In genomic region chr6:160931378-160932343, GRCh38 we compare ENCODE assay signal across 8 cellular contexts. TPM values are rescaled to one million over a fixed set of nuclear protein-coding genes. Genes with fewer than 3 reads are reported as not detected.
A peak's percentile ranks its signal among the peaks of the same experiment; 100 is the strongest.
DNase-seq lines count a peak whose midpoint lies in the region; ATAC-seq and TF ChIP-seq lines count a peak whose summit lies in the region.

No MANE protein-coding gene starts in this region.

- no peaks in the 10 kb centered on the region for H3K9me3 ChIP-seq in iPS-18c (ENCODE audit: control insufficient read depth, insufficient read depth, low read length)

- DNase-seq in astrocyte of the cerebellum (ENCODE audit: low read depth) (no peak), superior temporal gyrus (ENCODE audit: extremely low spot score) (peak; percentile 40), NCI-H187 (lab: John Stamatoyannopoulos, UW) (no peak), H4 (ENCODE audit: low spot score) (no peak), RPMI8226 (no peak)

- peak; percentile 2 for ATAC-seq in HG03175 (IDR thresholded peaks at IDR 0.05; ENCODE audit: unreplicated experiment)
- ATAC-seq in HG02678 (IDR thresholded peaks at IDR 0.05; ENCODE audit: unreplicated experiment), result no peak

- in situ Hi-C loops in astrocyte of the cerebellum (cut with HindIII; ENCODE audit: low sequenced_read_pairs), result loop anchor here (5.0 to 10.0 kb wide), 2 partner anchors 86 to 323 kb away; no protein-coding TSS in a partner anchor

- no peak for TF ChIP-seq CTCF in astrocyte of the cerebellum (IDR thresholded peaks at IDR 0.05; ENCODE audit: low read depth, low read length, missing control alignments)

- H3K4me3 ChIP-seq in astrocyte of the cerebellum (ENCODE audit: low read depth, low read length), result peak overlapping the region; percentile 51
- H3K4me3 ChIP-seq in iPS-18c (ENCODE audit: insufficient read depth, low read depth, low read length), result peak overlapping the region; percentile 56

RNA-seq across cellular contexts. Expression of gene MAP3K4, which starts 59.9 kb away (rescaled TPM):
- 10.3 and 10.5 TPM in 2 replicates for total RNA-seq in H4 (2014; rRNA removed; shearing (Covaris generic))
